Comparison of ENCODE assay signal across 1 cellular context in genomic region chr1:13735168-13735930, GRCh38.
TF ChIP-seq lines count a peak whose summit lies in the region.

No MANE protein-coding gene starts in this region.

TF ChIP-seq in WTC11, 78 proteins besides CTCF, POLR2A, EP300 and RAD21:
- TF ChIP-seq SMAD4 (CRISPR knock-in tag; IDR thresholded peaks at IDR 0.05), result no peak
- no peak for TF ChIP-seq SP1 (CRISPR knock-in tag; conservative IDR thresholded peaks at IDR 0.05)
- no peak for TF ChIP-seq E2F5 (CRISPR knock-in tag; IDR thresholded peaks at IDR 0.05)
- TF ChIP-seq RORB (CRISPR knock-in tag; IDR thresholded peaks at IDR 0.05), result no peak
- no peak for TF ChIP-seq GRHL2 (CRISPR knock-in tag; IDR thresholded peaks at IDR 0.05; ENCODE audit: insufficient replicate concordance, severe bottlenecking)
- TF ChIP-seq CBFB (CRISPR knock-in tag; IDR thresholded peaks at IDR 0.05; ENCODE audit: low read depth), result no peak
